Comparison of ENCODE assay signal across 21 cellular contexts in the genomic region with DNA sequence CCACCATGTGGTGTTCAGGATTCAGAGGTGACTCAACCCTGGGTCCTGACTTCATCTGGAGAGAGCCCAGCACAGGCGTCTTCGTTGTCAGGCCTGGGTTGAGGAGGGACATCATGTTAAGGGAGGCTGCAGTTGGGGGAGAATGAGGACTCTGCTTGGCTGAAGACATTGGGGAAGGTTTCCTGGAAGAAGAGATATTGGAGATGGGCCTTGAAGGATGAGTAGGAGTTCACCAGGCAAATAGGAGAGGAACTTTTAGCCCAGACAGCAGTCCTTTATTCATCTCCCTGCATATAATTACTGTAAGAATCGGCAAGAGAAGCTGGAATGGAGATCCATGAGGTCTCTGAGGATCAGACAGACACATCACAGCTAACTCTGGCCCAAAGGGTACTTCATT. TPM values are rescaled to one million over a fixed set of nuclear protein-coding genes. Genes with fewer than 3 reads are reported as not detected.
DNase-seq lines count a peak whose midpoint lies in the region; ATAC-seq and TF ChIP-seq lines count a peak whose summit lies in the region.
"Had no signal": no experiment of that assay in that cellular context is flagged by ENCODE, and none has a peak within 500 bp of the region (broad histone marks: within the 10 kb centered on the region; RNA-seq: fewer than 3 reads in every experiment).

No MANE protein-coding gene starts in this region.

- no peak overlapping the region for H3K27ac ChIP-seq in PC-9
- H3K27ac ChIP-seq in neutrophil: peak overlapping the region; percentile 31
- H3K27ac ChIP-seq: BLaER1, body of pancreas, psoas muscle had no signal

- no peaks in the 10 kb centered on the region for H3K27me3 Mint-ChIP-seq in activated CD4-positive, alpha-beta T cell treated with anti-CD3 and anti-CD28 coated beads, Interleukin-2, amount 10 ng/mL, durations not matched to agents 7 days and 5 days
- H3K27me3 Mint-ChIP-seq in brain: peaks cover 9% of the 10 kb centered on the region
- H3K27me3 Mint-ChIP-seq: activated naive CD8-positive, alpha-beta T cell treated with anti-CD3 and anti-CD28 coated beads, Interleukin-2, amount 10 ng/mL, durations not matched to agents 7 days and 5 days had no signal

- BruUV-seq in PC-9 (replicated peaks; lab: Mats Ljungman, UMichigan): no TSS peak

- H3K9me2 ChIP-seq in PC-9 (ENCODE audit: insufficient read depth): 0 out of 2 replicates have a peak, but pooled peaks cover 3% of the 10 kb centered on the region

- CTCF ChIA-PET in activated CD4-positive, alpha-beta T cell treated with anti-CD3 and anti-CD28 coated beads, Interleukin-2, amount 10 ng/mL, durations not matched to agents 7 days and 5 days (lab: Charles Lee): no interaction called here
- CTCF ChIA-PET in PC-9 (lab: Charles Lee): no interaction called here

- no peaks in the 10 kb centered on the region for H3K27me3 ChIP-seq in PC-9 (ENCODE audit: insufficient read depth, low read depth)
- no peaks in the 10 kb centered on the region for H3K27me3 ChIP-seq in neutrophil
- H3K27me3 ChIP-seq: BLaER1, body of pancreas had no signal

- no peaks in the 10 kb centered on the region for H4K20me1 ChIP-seq in PC-9 (ENCODE audit: insufficient read depth)

- H3K4me3 ChIP-seq in PC-9: no peak overlapping the region
- no peak overlapping the region for H3K4me3 ChIP-seq in neutrophil (ENCODE audit: low read depth in 1 of 2, low read length in 1 of 2)
- H3K4me3 ChIP-seq: BLaER1, body of pancreas, lung, psoas muscle had no signal

- peaks cover 6% of the 10 kb centered on the region; the same call in 1 of the 2 replicates for H3F3A ChIP-seq in PC-9 (ENCODE audit: insufficient read depth, low read depth)

- no peak for ATAC-seq in GM18511 (IDR thresholded peaks at IDR 0.05; ENCODE audit: unreplicated experiment)
- ATAC-seq: body of pancreas, psoas muscle had no signal

- H3K4me3 Mint-ChIP-seq in activated CD4-positive, alpha-beta T cell treated with anti-CD3 and anti-CD28 coated beads, Interleukin-2, amount 10 ng/mL, durations not matched to agents 7 days and 5 days: no peak overlapping the region
- peak overlapping the region in 3 of 5 experiments; percentile 32 to 73 (median 64) for H3K4me3 Mint-ChIP-seq in brain
- H3K4me3 Mint-ChIP-seq: activated naive CD8-positive, alpha-beta T cell treated with anti-CD3 and anti-CD28 coated beads, Interleukin-2, amount 10 ng/mL, durations not matched to agents 7 days and 5 days had no signal

- no peak for TF ChIP-seq CTCF in PC-9 (conservative IDR thresholded peaks at IDR 0.05)
- no peak for TF ChIP-seq CTCF in brain (conservative IDR thresholded peaks at IDR 0.05)
- TF ChIP-seq CTCF in neutrophil (IDR thresholded peaks at IDR 0.05): no peak

- H3K9me3 Mint-ChIP-seq in activated CD4-positive, alpha-beta T cell treated with anti-CD3 and anti-CD28 coated beads, Interleukin-2, amount 10 ng/mL, durations not matched to agents 7 days and 5 days: peaks cover 15% of the 10 kb centered on the region
- H3K9me3 Mint-ChIP-seq in brain: peaks cover 7 to 38% (median 13%) of the 10 kb centered on the region in 5 experiments

- H3K36me3 Mint-ChIP-seq in activated CD4-positive, alpha-beta T cell treated with anti-CD3 and anti-CD28 coated beads, Interleukin-2, amount 10 ng/mL, durations not matched to agents 7 days and 5 days (ENCODE audit: low read depth): peaks cover 66% of the 10 kb centered on the region
- H3K36me3 Mint-ChIP-seq in brain: no peaks in the 10 kb centered on the region

- no peaks in the 10 kb centered on the region for H3K36me3 ChIP-seq in PC-9 (ENCODE audit: low read depth)
- peaks cover 22% of the 10 kb centered on the region for H3K36me3 ChIP-seq in neutrophil

- no peaks in the 10 kb centered on the region for H3K9me3 ChIP-seq in PC-9 (ENCODE audit: insufficient read depth, low read depth)
- H3K9me3 ChIP-seq in neutrophil: no peaks in the 10 kb centered on the region
- H3K9me3 ChIP-seq: body of pancreas had no signal

- peak overlapping the region; percentile 22 for H3K27ac Mint-ChIP-seq in activated CD4-positive, alpha-beta T cell treated with anti-CD3 and anti-CD28 coated beads, Interleukin-2, amount 10 ng/mL, durations not matched to agents 7 days and 5 days
- peak overlapping the region in 1 of 5 experiments; percentile 58 for H3K27ac Mint-ChIP-seq in brain

- DNase-seq in activated CD4-positive, alpha-beta T cell treated with anti-CD3 and anti-CD28 coated beads, Interleukin-2, amount 10 ng/mL, durations not matched to agents 7 days and 5 days: no peak
- no peak for DNase-seq in activated CD4-positive, alpha-beta T cell treated with anti-CD3 and anti-CD28 coated beads for 48 hours
- DNase-seq in PC-9 (no peak), C1 segment of cervical spinal cord (lab: John Stamatoyannopoulos, UW) (no peak), NOMO-1 (lab: John Stamatoyannopoulos, UW; ENCODE audit: unreplicated experiment in 2 of 2) (no peak)
- DNase-seq: activated CD4-positive, alpha-beta T cell treated with anti-CD3 and anti-CD28 coated beads for 1 hour; activated naive CD8-positive, alpha-beta T cell treated with anti-CD3 and anti-CD28 coated beads, Interleukin-2, amount 10 ng/mL, durations not matched to agents 7 days and 5 days; GOT3; NCI-H1694 treated with DMSO at 0.1 percent for 48 hours; psoas muscle; stimulated activated CD4-positive, alpha-beta T cell treated with anti-CD3 and anti-CD28 coated beads, Interleukin-4, amount 100 ng/mL, for 1 hour had no signal

- peaks cover 9% of the 10 kb centered on the region for H3K4me1 ChIP-seq in PC-9 (replicated peaks; ENCODE audit: insufficient read depth)
- H3K4me1 ChIP-seq in neutrophil (ENCODE audit: control insufficient read depth in 1 of 2, insufficient read depth in 1 of 2, low read depth in 1 of 2, low read length in 1 of 2): peaks cover 18 to 41% of the 10 kb centered on the region in 2 experiments
- H3K4me1 ChIP-seq: body of pancreas, psoas muscle had no signal

- H3K4me2 ChIP-seq in PC-9: no peak overlapping the region
- H3K4me2 ChIP-seq: BLaER1 had no signal

- intact Hi-C loops in PC-9 (cut with micrococcal nuclease; ENCODE audit: unreplicated experiment): no loop called here

- H3K79me2 ChIP-seq in PC-9 (ENCODE audit: low read depth): no peaks in the 10 kb centered on the region

- POLR2A ChIA-PET in activated CD4-positive, alpha-beta T cell treated with anti-CD3 and anti-CD28 coated beads, Interleukin-2, amount 10 ng/mL, durations not matched to agents 7 days and 5 days (lab: Charles Lee): no interaction called here
- POLR2A ChIA-PET in PC-9 (lab: Charles Lee; ENCODE audit: unreplicated experiment): no interaction called here

- peak overlapping the region; percentile 73; the same call in 1 of the 2 replicates for H2AFZ ChIP-seq in PC-9

- H3K4me1 Mint-ChIP-seq in activated CD4-positive, alpha-beta T cell treated with anti-CD3 and anti-CD28 coated beads, Interleukin-2, amount 10 ng/mL, durations not matched to agents 7 days and 5 days: peaks cover 65% of the 10 kb centered on the region
- peaks cover 10% of the 10 kb centered on the region for H3K4me1 Mint-ChIP-seq in brain

RNA-seq across cellular contexts. Expression of a gene that starts 38.9 kb away (rescaled TPM):
- total RNA-seq in activated CD4-positive, alpha-beta T cell treated with anti-CD3 and anti-CD28 coated beads, Interleukin-2, amount 10 ng/mL, durations not matched to agents 7 days and 5 days: 100 to 1,000 TPM; 123 to 132 TPM
- 7.5 and 8.2 TPM in 2 replicates for total RNA-seq in PC-9 (2021)
- polyA plus RNA-seq in brain (ENCODE audit: insufficient read depth, low read depth, low replicate concordance): 0.66 TPM
- total RNA-seq: A172, myocyte, SK-MEL-5 had no signal

RNA-seq across cellular contexts. Expression of a gene that starts 44.1 kb away (rescaled TPM):
- 10 to 100 TPM; 31.5 to 35.2 TPM for total RNA-seq in activated CD4-positive, alpha-beta T cell treated with anti-CD3 and anti-CD28 coated beads, Interleukin-2, amount 10 ng/mL, durations not matched to agents 7 days and 5 days
- total RNA-seq in PC-9 (2021): 43.3 and 43.4 TPM in 2 replicates
- polyA plus RNA-seq in brain (ENCODE audit: insufficient read depth, low read depth, low replicate concordance): not detected
- total RNA-seq: A172, myocyte, skeletal muscle tissue had no signal

Comparison
In these comparisons a context has a peak if more than half of its experiments do, and no peak if none do; other contexts are left out.
1. RNA of a gene that starts 38.9 kb away (total RNA-seq): 123 to 132 TPM in activated CD4-positive, alpha-beta T cell treated with anti-CD3 and anti-CD28 coated beads, Interleukin-2, amount 10 ng/mL, durations not matched to agents 7 days and 5 days; 7.5 to 8.2 TPM in PC-9; every median in the first group is over 10 times any median in the second.